ENCODE assay signal across 8 cellular contexts in the genomic region with DNA sequence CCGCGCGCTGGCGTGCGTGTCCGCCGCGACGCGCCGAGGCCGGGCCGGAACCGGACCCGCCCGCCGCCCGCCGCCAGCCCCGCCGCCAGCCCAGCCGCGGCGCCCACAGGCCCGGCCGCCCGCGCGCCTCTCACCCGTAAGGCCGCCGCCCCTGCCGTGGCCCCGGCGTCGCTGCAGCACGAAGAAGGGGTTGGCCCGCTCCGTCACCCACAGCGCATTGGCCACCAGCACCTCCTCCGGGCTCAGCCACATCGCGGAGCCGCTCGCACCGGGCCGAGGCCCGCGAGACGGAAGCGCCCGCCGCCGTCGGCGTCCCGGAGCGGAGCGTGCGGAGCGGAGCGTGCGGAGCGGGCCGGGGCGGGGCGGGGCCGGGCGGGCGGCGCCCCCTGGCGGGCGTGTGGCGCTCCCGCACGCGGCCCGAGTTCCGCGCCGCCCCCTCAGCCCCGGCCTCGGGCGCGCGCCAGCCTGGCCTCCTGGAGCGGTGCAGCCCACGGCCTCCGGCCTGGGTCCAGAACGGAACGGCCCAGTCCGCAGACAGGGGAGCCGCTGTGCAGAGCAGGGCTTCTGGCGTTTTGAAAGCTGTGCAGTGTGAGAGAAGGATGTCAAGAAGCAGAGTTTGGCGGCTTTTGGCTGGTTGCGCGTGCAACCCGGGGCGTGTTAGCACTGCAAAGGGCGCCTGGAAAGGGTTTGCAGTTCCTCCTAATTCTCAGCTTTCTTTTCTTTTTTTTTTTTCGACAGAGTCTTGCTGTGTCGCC. TPM values are rescaled to one million over a fixed set of nuclear protein-coding genes. Genes with fewer than 3 reads are reported as not detected.
DNase-seq lines count a peak whose midpoint lies in the region; ATAC-seq, FAIRE-seq and TF ChIP-seq lines count a peak whose summit lies in the region.

Gene TBC1D9B (minus strand): TSS at position 328 of the 755 bp plus-strand sequence. CDS start 76 bp downstream, at position 252.

- H3K4me3 ChIP-seq in testis: peak within 1 kb of the TSS; percentile 60 to 66

- H3K9me3 ChIP-seq in testis: no peaks in the 10 kb centered on the region

- H3K27me3 ChIP-seq in testis: no peaks in the 10 kb centered on the region

- H3K4me1 Mint-ChIP-seq in osteocyte (ENCODE audit: unreplicated experiment): peaks cover 16% of the 10 kb centered on the region

- TF ChIP-seq POLR2A in testis (IDR thresholded peaks at IDR 0.05): no peak

- intact Hi-C loops in testis (cut with DNase I; ENCODE audit: low total_unique reads): no loop called here

- H3K27ac ChIP-seq in testis: peak within 1 kb of the TSS; percentile 72 to 86

- peak; percentile 91 for DNase-seq in DMS53 (lab: John Stamatoyannopoulos, UW)
- DNase-seq in HTR-8/SVneo (ENCODE audit: insufficient read length, low spot score): peak; percentile 73
- peak; percentile 71 to 76 for DNase-seq in activated naive CD4-positive, alpha-beta T cell treated with anti-CD3 and anti-CD28 coated beads, Interleukin-2, amount 50 U/mL, for 72 hours (ENCODE audit: low spot score in 2 of 2)
- DNase-seq in glomerular visceral epithelial cell (ENCODE audit: extremely low spot score): peak; percentile 82
- DNase-seq in osteocyte (ENCODE audit: extremely low spot score, unreplicated experiment): no peak
- peak; percentile 68 for DNase-seq in testis

- no peaks in the 10 kb centered on the region for H3K27me3 Mint-ChIP-seq in osteocyte (ENCODE audit: unreplicated experiment)

- peaks cover 5 to 8% of the 10 kb centered on the region in 2 donors for H3K36me3 Mint-ChIP-seq in activated naive CD4-positive, alpha-beta T cell treated with anti-CD3 and anti-CD28 coated beads, Interleukin-2, amount 50 U/mL, for 72 hours
- peaks cover 8% of the 10 kb centered on the region for H3K36me3 Mint-ChIP-seq in osteocyte (ENCODE audit: unreplicated experiment)

- H3K36me3 ChIP-seq in testis (ENCODE audit: low read depth, missing control alignments): no peaks in the 10 kb centered on the region

- H3K4me1 ChIP-seq in testis: peaks cover 17% of the 10 kb centered on the region

- H3K9me3 Mint-ChIP-seq in activated naive CD4-positive, alpha-beta T cell treated with anti-CD3 and anti-CD28 coated beads, Interleukin-2, amount 50 U/mL, for 72 hours: no peaks in the 10 kb centered on the region
- no peaks in the 10 kb centered on the region for H3K9me3 Mint-ChIP-seq in osteocyte (ENCODE audit: unreplicated experiment)

- TF ChIP-seq CTCF in osteocyte (IDR thresholded peaks at IDR 0.05) (peak; percentile 52), testis (IDR thresholded peaks at IDR 0.05) (peak in 1 of 3 experiments; percentile 83)

- H3K27ac Mint-ChIP-seq in activated naive CD4-positive, alpha-beta T cell treated with anti-CD3 and anti-CD28 coated beads, Interleukin-2, amount 50 U/mL, for 72 hours: peak within 1 kb of the TSS; percentile 87 to 93
- peak within 1 kb of the TSS; percentile 72 for H3K27ac Mint-ChIP-seq in osteocyte (ENCODE audit: unreplicated experiment)

- H3K4me3 Mint-ChIP-seq in osteocyte (ENCODE audit: unreplicated experiment): peak within 1 kb of the TSS; percentile 85

- peak; percentile 85 for ATAC-seq in GM21360 (IDR thresholded peaks at IDR 0.05; ENCODE audit: unreplicated experiment)
- ATAC-seq in SK-N-SH treated with all-trans-retinoic acid at 6 μM for 48 hours: peak; percentile 89
- ATAC-seq in activated naive CD4-positive, alpha-beta T cell treated with anti-CD3 and anti-CD28 coated beads, Interleukin-2, amount 50 U/mL, for 72 hours: peak; percentile 95 to 96

- 2 to 6% methylated on average over 25 to 49 of the region's 102 CpGs for WGBS in testis, 2 donors

- FAIRE-seq in HTR-8/SVneo (lab: Jason Lieb, UNC): peak; percentile 68

TF ChIP-seq in SK-N-SH treated with all-trans-retinoic acid at 6 μM for 48 hours, 23 proteins besides CTCF, POLR2A, EP300 and RAD21:
- TF ChIP-seq TOX (CRISPR knock-in tag; IDR thresholded peaks at IDR 0.05; ENCODE audit: borderline replicate concordance) (no peak), ZNF8 (CRISPR knock-in tag; IDR thresholded peaks at IDR 0.05) (no peak), ZFP3 (CRISPR knock-in tag; IDR thresholded peaks at IDR 0.05) (no peak), ESRRG (CRISPR knock-in tag; IDR thresholded peaks at IDR 0.05) (no peak)

RNA-seq across cellular contexts. Expression of gene TBC1D9B, which starts in this region (rescaled TPM):
- total RNA-seq in activated naive CD4-positive, alpha-beta T cell treated with anti-CD3 and anti-CD28 coated beads, Interleukin-2, amount 50 U/mL, for 72 hours: 100 to 1,000 TPM in 1 of 2 donors, 10 to 100 TPM in 1; 21.2 to 153 TPM
- total RNA-seq in osteocyte (135 and 136 TPM in 2 replicates), testis (100 to 1,000 TPM; 122 to 134 TPM)
- polyA plus RNA-seq in testis (ENCODE audit: insufficient read depth, low read depth, low replicate concordance): 76.1 TPM
